Comparison of ENCODE assay signal across 9 cellular contexts in genomic region chr14:23306113-23306411, GRCh38. TPM values are rescaled to one million over a fixed set of nuclear protein-coding genes. Genes with fewer than 3 reads are reported as not detected.
DNase-seq lines count a peak whose midpoint lies in the region; ATAC-seq and TF ChIP-seq lines count a peak whose summit lies in the region.
"Had no signal": no experiment of that assay in that cellular context is flagged by ENCODE, and none has a peak within 500 bp of the region (broad histone marks: within the 10 kb centered on the region; RNA-seq: fewer than 3 reads in every experiment).

No MANE protein-coding gene starts in this region.

- DNase-seq in activated naive CD4-positive, alpha-beta T cell treated with anti-CD3 and anti-CD28 coated beads, Interleukin-2, amount 50 U/mL, for 16 hours, result no peak
- no peak for DNase-seq in mucosa of descending colon
- DNase-seq: activated CD8-positive, alpha-beta memory T cell treated with anti-CD3 and anti-CD28 coated beads, Interleukin-2, amount 50 U/mL, for 48 hours had no signal

- ATAC-seq in HG03135 (IDR thresholded peaks at IDR 0.05; ENCODE audit: unreplicated experiment) (no peak), mucosa of descending colon (no peak), GM21717 (IDR thresholded peaks at IDR 0.05; ENCODE audit: unreplicated experiment) (no peak)

- peaks cover 16% of the 10 kb centered on the region for H3K27me3 ChIP-seq in HUES6 (ENCODE audit: control insufficient read depth, insufficient read depth, low read length)
- no peaks in the 10 kb centered on the region for H3K27me3 ChIP-seq in muscle layer of colon (ENCODE audit: control insufficient read depth in 1 of 2, insufficient read depth in 2 of 2, low read length in 2 of 2)

- no peak; the same call in 1 of the 2 replicates for TF ChIP-seq CTCF in 22Rv1 (IDR thresholded peaks at IDR 0.05)
- no peak for TF ChIP-seq CTCF in mucosa of descending colon (IDR thresholded peaks at IDR 0.05)

- intact Hi-C loops in mucosa of descending colon (cut with DNase I, micrococcal nuclease), result no loop called here

- H3K36me3 ChIP-seq in HUES6 (ENCODE audit: control insufficient read depth, insufficient read depth, low read length) (peaks cover 33% of the 10 kb centered on the region), muscle layer of colon (ENCODE audit: insufficient read depth, low read length) (peaks cover 32% of the 10 kb centered on the region), mucosa of descending colon (ENCODE audit: low read depth) (no peaks in the 10 kb centered on the region)

- peak overlapping the region; percentile 90 for H3K4me3 ChIP-seq in HUES6 (ENCODE audit: low read depth, low read length)
- peak overlapping the region; percentile 90 to 95 for H3K4me3 ChIP-seq in muscle layer of colon (ENCODE audit: low read depth in 1 of 2, low read length in 2 of 2)
- H3K4me3 ChIP-seq in mucosa of descending colon, result no peak overlapping the region

- H3K4me1 ChIP-seq in HUES6 (ENCODE audit: control insufficient read depth, insufficient read depth, low read length), result peaks cover 15% of the 10 kb centered on the region; the same call in 1 of the 2 replicates
- peaks cover 35% of the 10 kb centered on the region for H3K4me1 ChIP-seq in muscle layer of colon (ENCODE audit: insufficient read depth, low read length)
- peaks cover 38% of the 10 kb centered on the region for H3K4me1 ChIP-seq in mucosa of descending colon (ENCODE audit: low read depth)

- no peaks in the 10 kb centered on the region for H3K9me3 ChIP-seq in HUES6 (ENCODE audit: control insufficient read depth, insufficient read depth, low read depth, low read length)
- no peaks in the 10 kb centered on the region for H3K9me3 ChIP-seq in muscle layer of colon (ENCODE audit: low read length)
- H3K9me3 ChIP-seq in mucosa of descending colon, result no peaks in the 10 kb centered on the region

- peak overlapping the region; percentile 77 for H3K9ac ChIP-seq in HUES6 (ENCODE audit: low read length)
- peak overlapping the region; percentile 87 for H3K9ac ChIP-seq in muscle layer of colon (ENCODE audit: low read length)

- H3K27ac ChIP-seq in 22Rv1 (peak overlapping the region; percentile 94), HUES6 (ENCODE audit: low read depth, low read length) (no peak overlapping the region), cingulate gyrus (ENCODE audit: low read depth, low read length) (peak overlapping the region; percentile 94), muscle layer of colon (ENCODE audit: low read depth, low read length) (peak overlapping the region; percentile 92)

RNA-seq across cellular contexts. Expression of gene BCL2L2, which starts 0.6 kb away (rescaled TPM):
- total RNA-seq in mucosa of descending colon, result 100 to 1,000 TPM in 1 of 3 donors, 10 to 100 TPM in 2; 40.6 to 116 (median 41.4) TPM

RNA-seq across cellular contexts. Expression of gene PPP1R3E, which starts 3.4 kb away (rescaled TPM):
- total RNA-seq in mucosa of descending colon, result 10 to 100 TPM; 16.2 to 17.3 (median 17.1) TPM

RNA-seq across cellular contexts. Expression of gene PABPN1, which starts 15.2 kb away (rescaled TPM):
- 100 to 1,000 TPM; 157 to 185 (median 157) TPM for total RNA-seq in mucosa of descending colon

RNA-seq across cellular contexts. Expression of gene HOMEZ, which starts 20.1 kb away (rescaled TPM):
- total RNA-seq in mucosa of descending colon, result 10 to 100 TPM; 15.3 to 18.3 (median 17.3) TPM

RNA-seq across cellular contexts. Expression of gene SLC22A17, which starts 46.6 kb away (rescaled TPM):
- 10 to 100 TPM in 1 of 3 donors, 1 to 10 TPM in 2; 2.3 to 35.5 (median 5.4) TPM for total RNA-seq in mucosa of descending colon
